Comparison of ENCODE assay signal across 19 cellular contexts in genomic region chr12:10131101-10131632, GRCh38. TPM values are rescaled to one million over a fixed set of nuclear protein-coding genes. Genes with fewer than 3 reads are reported as not detected.
A peak's percentile ranks its signal among the peaks of the same experiment; 100 is the strongest.
DNase-seq lines count a peak whose midpoint lies in the region; ATAC-seq, FAIRE-seq and TF ChIP-seq lines count a peak whose summit lies in the region.
"Had no signal": no experiment of that assay in that cellular context is flagged by ENCODE, and none has a peak within 500 bp of the region (broad histone marks: within the 10 kb centered on the region; RNA-seq: fewer than 3 reads in every experiment).

No MANE protein-coding gene starts in this region.

- BruUV-seq in Panc1 (replicated peaks; lab: Mats Ljungman, UMichigan) (no TSS peak), PC-3 (replicated peaks; lab: Mats Ljungman, UMichigan) (no TSS peak)

- H3K27me3 ChIP-seq in Panc1 (ENCODE audit: control insufficient read depth, insufficient read depth, low read length) (no peaks in the 10 kb centered on the region), right atrium auricular region (no peaks in the 10 kb centered on the region), PC-3 (ENCODE audit: low read length) (no peaks in the 10 kb centered on the region)
- H3K27me3 ChIP-seq: BLaER1, thyroid gland had no signal

- no peaks in the 10 kb centered on the region for H3K79me2 ChIP-seq in PC-3 (ENCODE audit: low read length)

- CTCF ChIA-PET in Panc1 (lab: Charles Lee), result no interaction called here
- CTCF ChIA-PET in PC-3 (lab: Charles Lee), result no interaction called here

- no peak for TF ChIP-seq CTCF in Panc1 (IDR thresholded peaks at IDR 0.05)
- no peak for TF ChIP-seq CTCF in right atrium auricular region (IDR thresholded peaks at IDR 0.05)
- TF ChIP-seq CTCF in PC-3 (conservative IDR thresholded peaks at IDR 0.05; ENCODE audit: low read depth, low read length), result no peak
- TF ChIP-seq CTCF in progenitor cell of endocrine pancreas (IDR thresholded peaks at IDR 0.05; ENCODE audit: unreplicated experiment), result no peak

- ATAC-seq in Right ventricle myocardium superior (ENCODE audit: poor library complexity) (peak; percentile 48), Panc1 (no peak), PC-3 (no peak)

- H3K9me3 Mint-ChIP-seq in progenitor cell of endocrine pancreas (ENCODE audit: low read depth), result no peaks in the 10 kb centered on the region
- H3K9me3 Mint-ChIP-seq: activated naive CD4-positive, alpha-beta T cell treated with anti-CD3 and anti-CD28 coated beads for 36 hours had no signal

- H3K4me1 ChIP-seq in Panc1 (ENCODE audit: control insufficient read depth, insufficient read depth, low read length) (peaks cover 6% of the 10 kb centered on the region), right atrium auricular region (peaks cover 0 to 12% of the 10 kb centered on the region in 2 donors), PC-3 (ENCODE audit: insufficient read depth, low read length) (peaks cover 14% of the 10 kb centered on the region; the same call in 1 of the 2 replicates)
- H3K4me1 ChIP-seq: BLaER1, thyroid gland had no signal

- H3K4me3 ChIP-seq in Panc1 (ENCODE audit: low read depth in 2 of 2, low read length in 2 of 2) (no peak overlapping the region), right atrium auricular region (no peak overlapping the region), PC-3 (ENCODE audit: low read length) (no peak overlapping the region)
- H3K4me3 ChIP-seq: BLaER1, thyroid gland had no signal

- H3K27ac Mint-ChIP-seq in progenitor cell of endocrine pancreas, result no peak overlapping the region
- H3K27ac Mint-ChIP-seq: activated naive CD4-positive, alpha-beta T cell treated with anti-CD3 and anti-CD28 coated beads for 36 hours had no signal

- intact Hi-C loops in Right ventricle myocardium superior (cut with DNase I), result no loop called here
- intact Hi-C loops in cardiac septum (cut with DNase I), result no loop called here
- intact Hi-C loops in Panc1 (cut with micrococcal nuclease; ENCODE audit: unreplicated experiment), result no loop called here
- intact Hi-C loops in PC-3 (cut with micrococcal nuclease), result no loop called here

- no peaks in the 10 kb centered on the region for H3K9me3 ChIP-seq in Panc1 (ENCODE audit: control insufficient read depth, insufficient read depth, low read depth, low read length)
- H3K9me3 ChIP-seq in right atrium auricular region, result no peaks in the 10 kb centered on the region
- no peaks in the 10 kb centered on the region for H3K9me3 ChIP-seq in PC-3 (ENCODE audit: low read length)
- H3K9me3 ChIP-seq: BLaER1, thyroid gland had no signal

- H3K36me3 ChIP-seq in Panc1 (ENCODE audit: control insufficient read depth, insufficient read depth, low read length) (no peaks in the 10 kb centered on the region), right atrium auricular region (no peaks in the 10 kb centered on the region), PC-3 (ENCODE audit: low read depth, low read length) (no peaks in the 10 kb centered on the region)
- H3K36me3 ChIP-seq: BLaER1, thyroid gland had no signal

- in situ Hi-C loops in Panc1 (cut with HindIII; ENCODE audit: low pct_unique_long_range_greater_than_20kb, low sequenced_read_pairs), result no loop called here

- no peak overlapping the region for H3K4me3 Mint-ChIP-seq in progenitor cell of endocrine pancreas (ENCODE audit: low read depth)
- H3K4me3 Mint-ChIP-seq: activated naive CD4-positive, alpha-beta T cell treated with anti-CD3 and anti-CD28 coated beads for 36 hours had no signal

- no peak overlapping the region for H3K9ac ChIP-seq in PC-3 (ENCODE audit: low read length)
- H3K9ac ChIP-seq: BLaER1 had no signal

- H3K36me3 Mint-ChIP-seq in progenitor cell of endocrine pancreas (ENCODE audit: insufficient read depth), result no peaks in the 10 kb centered on the region

- H2AFZ ChIP-seq in PC-3 (ENCODE audit: low read length), result no peak overlapping the region

- H3K9me2 ChIP-seq in PC-3 (replicated peaks; ENCODE audit: low read length), result no peaks in the 10 kb centered on the region

- peak overlapping the region; percentile 54; the same call in 1 of the 2 replicates for H3K27ac ChIP-seq in Panc1 (ENCODE audit: low read length)
- H3K27ac ChIP-seq in right atrium auricular region, result peak overlapping the region; percentile 31 to 47
- no peak overlapping the region for H3K27ac ChIP-seq in PC-3 (ENCODE audit: low read length)
- H3K27ac ChIP-seq: BLaER1, thyroid gland had no signal

- H3K4me2 ChIP-seq in PC-3 (ENCODE audit: low read length), result no peak overlapping the region
- H3K4me2 ChIP-seq: BLaER1 had no signal

- POLR2A ChIA-PET in Panc1 (lab: Charles Lee) (no interaction called here), PC-3 (lab: Charles Lee; ENCODE audit: unreplicated experiment) (no interaction called here)

- no peaks in the 10 kb centered on the region for H3F3A ChIP-seq in PC-3 (ENCODE audit: low read length, unreplicated experiment)

- peak; percentile 52 for FAIRE-seq in urothelium cell line (lab: Jason Lieb, UNC)
- FAIRE-seq: colon had no signal

- DNase-seq in Right ventricle myocardium superior, result no peak
- no peak for DNase-seq in cardiac septum (ENCODE audit: low spot score)
- DNase-seq in Panc1 (ENCODE audit: low read depth, low spot score), result no peak
- no peak for DNase-seq in right atrium auricular region (ENCODE audit: low spot score)
- DNase-seq in urothelium cell line (ENCODE audit: low spot score), result no peak
- no peak for DNase-seq in activated CD4-positive, alpha-beta T cell treated with anti-CD3 and anti-CD28 coated beads for 4 hours
- no peak for DNase-seq in PC-3
- DNase-seq in progenitor cell of endocrine pancreas (ENCODE audit: low spot score, unreplicated experiment), result no peak
- DNase-seq: activated naive CD4-positive, alpha-beta T cell treated with anti-CD3 and anti-CD28 coated beads for 36 hours; DMS153; GOT3; thyroid gland had no signal

- H3K4me1 Mint-ChIP-seq in progenitor cell of endocrine pancreas (ENCODE audit: low read depth), result no peaks in the 10 kb centered on the region

- H4K20me1 ChIP-seq in PC-3 (ENCODE audit: low read length), result no peaks in the 10 kb centered on the region
- H4K20me1 ChIP-seq: BLaER1 had no signal

- peaks cover 4% of the 10 kb centered on the region for H3K27me3 Mint-ChIP-seq in progenitor cell of endocrine pancreas

RNA-seq across cellular contexts. Expression of gene CLEC7A, which starts 1.2 kb away (rescaled TPM):
- total RNA-seq in Right ventricle myocardium superior, result 2.3 TPM
- total RNA-seq in cardiac septum, result 2.6 TPM
- not detected for total RNA-seq in Panc1 (2021; ENCODE audit: unreplicated experiment)
- 0.08 TPM for polyA plus RNA-seq in Panc1 (2012; ENCODE audit: insufficient read length)
- 1 to 10 TPM; 4.2 to 7.9 TPM for total RNA-seq in right atrium auricular region
- 0.40 TPM in 1 of 2 replicates, not detected in the other for total RNA-seq in PC-3 (2014; rRNA removed)
- not detected in 2 replicates for total RNA-seq in progenitor cell of endocrine pancreas
- total RNA-seq: A172; activated naive CD4-positive, alpha-beta T cell treated with anti-CD3 and anti-CD28 coated beads for 36 hours; osteocyte; SK-MEL-5 had no signal

RNA-seq across cellular contexts. Expression of gene CLEC1A, which starts 32.4 kb away (rescaled TPM):
- total RNA-seq in Right ventricle myocardium superior (2.5 TPM), cardiac septum (2.2 TPM), Panc1 (2021; ENCODE audit: unreplicated experiment) (0.41 TPM), right atrium auricular region (1 to 10 TPM in 1 of 2 donors, under 1 TPM in 1; 0.93 to 2.8 TPM), PC-3 (2014; rRNA removed) (not detected in 2 replicates), progenitor cell of endocrine pancreas (not detected in 2 replicates)
- not detected for polyA plus RNA-seq in Panc1 (2012; ENCODE audit: insufficient read length)
- total RNA-seq: A172; activated naive CD4-positive, alpha-beta T cell treated with anti-CD3 and anti-CD28 coated beads for 36 hours; fibroblast of villous mesenchyme; osteocyte; SK-MEL-5 had no signal

RNA-seq across cellular contexts. Expression of gene OLR1, which starts 40.8 kb away (rescaled TPM):
- total RNA-seq in Right ventricle myocardium superior (0.35 TPM), cardiac septum (0.43 TPM), Panc1 (2021; ENCODE audit: unreplicated experiment) (0.74 TPM), right atrium auricular region (1 to 10 TPM; 1.6 to 2.5 TPM), PC-3 (2014; rRNA removed) (0.80 TPM in 1 of 2 replicates, not detected in the other), progenitor cell of endocrine pancreas (not detected in 2 replicates)
- 0.42 TPM for polyA plus RNA-seq in Panc1 (2012; ENCODE audit: insufficient read length)
- total RNA-seq: activated naive CD4-positive, alpha-beta T cell treated with anti-CD3 and anti-CD28 coated beads for 36 hours; osteocyte; SK-MEL-5; skeletal muscle tissue had no signal

RNA-seq across cellular contexts. Expression of gene TMEM52B, which starts 47.7 kb away (rescaled TPM):
- total RNA-seq in Right ventricle myocardium superior (not detected), cardiac septum (not detected), Panc1 (2021; ENCODE audit: unreplicated experiment) (not detected), right atrium auricular region (under 1 TPM in 1 of 2 donors, not detected in 1; 0.51 TPM), PC-3 (2014; rRNA removed) (not detected in 2 replicates), progenitor cell of endocrine pancreas (not detected in 2 replicates)
- not detected for polyA plus RNA-seq in Panc1 (2012; ENCODE audit: insufficient read length)
- total RNA-seq: activated naive CD4-positive, alpha-beta T cell treated with anti-CD3 and anti-CD28 coated beads for 36 hours; osteocyte; thyroid gland had no signal
